Comparison of ENCODE assay signal across 11 cellular contexts in the genomic region with DNA sequence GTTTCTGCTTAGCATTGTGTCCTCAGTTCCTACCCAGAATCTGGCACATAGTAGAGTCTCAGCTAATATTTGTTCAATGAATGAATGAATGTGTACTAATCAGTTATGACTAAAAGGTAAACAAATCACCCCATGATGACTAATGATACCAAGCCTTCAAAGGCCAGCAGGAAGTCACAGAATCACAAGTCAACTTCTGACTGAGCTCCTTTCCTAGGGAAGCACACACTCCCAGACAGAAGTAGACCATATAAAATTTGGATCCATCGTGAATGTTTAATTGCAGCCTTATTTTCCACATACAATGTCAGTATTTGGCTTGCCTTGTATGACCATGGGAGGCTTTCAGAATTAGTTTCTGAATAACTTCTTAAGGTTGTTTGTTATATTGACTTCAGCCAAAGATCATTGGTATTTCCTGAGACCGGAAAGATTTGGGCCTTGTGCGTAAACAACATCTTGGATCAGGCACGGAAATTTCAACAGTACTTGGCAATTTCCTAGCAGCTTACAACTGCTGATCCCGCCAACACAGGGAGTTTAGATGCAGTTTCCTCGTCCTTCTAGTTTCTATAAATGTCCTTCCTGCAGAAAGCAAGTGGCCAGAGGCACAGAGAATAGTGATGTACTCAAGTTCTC.
DNase-seq lines count a peak whose midpoint lies in the region; ATAC-seq, FAIRE-seq and TF ChIP-seq lines count a peak whose summit lies in the region.
"Had no signal": no experiment of that assay in that cellular context is flagged by ENCODE, and none has a peak within 500 bp of the region (broad histone marks: within the 10 kb centered on the region; RNA-seq: fewer than 3 reads in every experiment).

No MANE protein-coding gene starts in this region.

- peaks cover 0 to 4% of the 10 kb centered on the region in 2 donors for H3K4me1 ChIP-seq in ascending aorta

- DNase-seq in Daoy (ENCODE audit: low read depth) = peak; percentile 40
- DNase-seq in ascending aorta (ENCODE audit: low spot score in 2 of 2) = no peak
- DNase-seq in left ventricle myocardium superior = no peak
- DNase-seq in skeletal muscle cell (ENCODE audit: low read depth) = peak; percentile 3
- DNase-seq in activated CD8-positive, alpha-beta memory T cell treated with anti-CD3 and anti-CD28 coated beads, Interleukin-2, amount 50 U/mL, for 4 hours = no peak
- DNase-seq in HTR-8/SVneo (ENCODE audit: insufficient read length, low spot score) = no peak
- DNase-seq: hippocampal formation, NCI-H524 had no signal

- TF ChIP-seq CTCF in ascending aorta (IDR thresholded peaks at IDR 0.05) = no peak

- no peak for FAIRE-seq in HTR-8/SVneo (lab: Jason Lieb, UNC)

- no peaks in the 10 kb centered on the region for H3K9me3 ChIP-seq in ascending aorta
- H3K9me3 ChIP-seq: ovary had no signal

- H3K27me3 ChIP-seq in ascending aorta = no peaks in the 10 kb centered on the region
- H3K27me3 ChIP-seq: ovary had no signal

- peak overlapping the region; percentile 17 to 62 for H3K27ac ChIP-seq in ascending aorta
- H3K27ac ChIP-seq: ovary had no signal

- peak; percentile 92 for ATAC-seq in left ventricle myocardium superior
- ATAC-seq in GM18502 (IDR thresholded peaks at IDR 0.05; ENCODE audit: poor library complexity, unreplicated experiment) = no peak
- no peak for ATAC-seq in GM21619 (IDR thresholded peaks at IDR 0.05; ENCODE audit: unreplicated experiment)

- H3K4me3 ChIP-seq in ascending aorta (no peak overlapping the region), skeletal muscle cell (ENCODE audit: low read depth, low read length) (no peak overlapping the region)
- H3K4me3 ChIP-seq: ovary had no signal

- intact Hi-C loops in ascending aorta (cut with DNase I) = no loop called here
- intact Hi-C loops in left ventricle myocardium superior (cut with micrococcal nuclease) = no loop called here

- no peaks in the 10 kb centered on the region for H3K36me3 ChIP-seq in ascending aorta
- H3K36me3 ChIP-seq: ovary had no signal

Comparison
In these comparisons a context has a peak if more than half of its experiments do, and no peak if none do; other contexts are left out.
1. DNase-seq: peak in Daoy (single experiment) and skeletal muscle cell (single experiment); none in ascending aorta (0 of 2), left ventricle myocardium superior (single experiment), activated CD8-positive, alpha-beta memory T cell treated with anti-CD3 and anti-CD28 coated beads, Interleukin-2, amount 50 U/mL, for 4 hours (single experiment) and HTR-8/SVneo (single experiment).